Comparison of ENCODE assay signal across 8 cellular contexts in the genomic region with DNA sequence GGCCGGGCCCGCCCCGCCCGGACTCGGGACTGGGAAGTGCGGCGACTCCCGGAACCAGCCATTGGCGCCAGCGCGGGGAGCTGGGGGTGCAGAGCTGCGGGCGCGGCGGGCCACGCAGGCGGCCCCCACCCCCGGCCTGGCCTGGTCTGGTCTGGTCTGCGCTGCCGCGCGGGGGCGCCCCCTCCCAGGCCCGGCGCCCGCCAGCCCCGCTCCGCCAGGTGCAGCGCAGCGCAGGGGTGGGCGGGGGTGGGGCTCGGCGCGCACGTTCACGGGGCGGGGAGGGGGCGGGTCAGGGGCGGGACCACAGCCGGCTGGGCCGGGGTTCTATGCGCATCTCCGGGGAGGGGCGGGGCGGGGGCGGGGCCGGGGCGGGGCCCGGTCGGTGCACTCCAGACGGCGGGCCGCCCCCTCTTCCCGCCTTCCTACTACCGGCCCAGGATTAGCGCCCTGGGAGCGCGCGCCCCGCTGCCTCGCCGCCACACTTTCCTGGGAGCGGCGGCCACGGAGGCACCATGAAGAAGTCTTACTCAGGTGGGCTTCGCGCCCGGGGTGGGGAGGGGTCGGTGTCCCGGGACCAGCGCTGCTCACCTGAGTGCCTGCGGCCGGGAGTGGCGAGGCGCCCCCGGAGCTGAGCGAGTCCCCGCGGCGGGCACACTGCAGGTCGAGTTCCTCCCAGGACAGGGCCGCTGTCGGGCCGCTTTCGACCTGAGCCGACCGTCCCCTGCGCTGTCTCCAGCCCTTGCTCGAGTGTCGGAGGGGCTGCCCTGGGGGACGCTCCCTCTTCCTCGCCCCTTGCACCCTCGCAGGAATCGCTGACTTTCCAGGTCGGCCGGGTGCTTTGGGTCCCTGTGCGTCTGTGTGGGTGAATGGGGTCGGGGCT.
DNase-seq lines count a peak whose midpoint lies in the region; ATAC-seq and TF ChIP-seq lines count a peak whose summit lies in the region.

No MANE protein-coding gene starts in this region.

- DNase-seq in NCI-H2227 (lab: John Stamatoyannopoulos, UW; ENCODE audit: unreplicated experiment) (peak; percentile 84), mucosa of gallbladder (ENCODE audit: low spot score) (peak; percentile 51), midbrain (lab: John Stamatoyannopoulos, UW) (no peak)
- DNase-seq in activated CD4-positive, alpha-beta memory T cell treated with anti-CD3 and anti-CD28 coated beads for 36 hours, result peak; percentile 65
- DNase-seq in effector CD8-positive, alpha-beta T cell (lab: John Stamatoyannopoulos, UW), result peak; percentile 60

- ATAC-seq in GM18505 (IDR thresholded peaks at IDR 0.05; ENCODE audit: unreplicated experiment), result peak; percentile 69
- ATAC-seq in HG02798 (IDR thresholded peaks at IDR 0.05; ENCODE audit: poor library complexity, unreplicated experiment), result peak; percentile 80
- peak; percentile 93 for ATAC-seq in stimulated activated memory B cell treated with anti-CD40 and anti-IgM and Interleukin-4, amounts not matched to agents 10 μg/mL and 1 μg/mL and 100 μg/mL, for 72 hours

- POLR2A ChIA-PET in activated CD4-positive, alpha-beta memory T cell treated with anti-CD3 and anti-CD28 coated beads for 36 hours (lab: Charles Lee), result no interaction called here

- no peaks in the 10 kb centered on the region for H3K9me3 Mint-ChIP-seq in activated CD4-positive, alpha-beta memory T cell treated with anti-CD3 and anti-CD28 coated beads for 36 hours
- H3K9me3 Mint-ChIP-seq in stimulated activated memory B cell treated with anti-CD40 and anti-IgM and Interleukin-4, amounts not matched to agents 10 μg/mL and 1 μg/mL and 100 μg/mL, for 72 hours, result no peaks in the 10 kb centered on the region

- peaks cover 16% of the 10 kb centered on the region for H3K4me1 Mint-ChIP-seq in activated CD4-positive, alpha-beta memory T cell treated with anti-CD3 and anti-CD28 coated beads for 36 hours (ENCODE audit: low read depth)
- H3K4me1 Mint-ChIP-seq in stimulated activated memory B cell treated with anti-CD40 and anti-IgM and Interleukin-4, amounts not matched to agents 10 μg/mL and 1 μg/mL and 100 μg/mL, for 72 hours, result peaks cover 45% of the 10 kb centered on the region

- intact Hi-C loops in activated CD4-positive, alpha-beta memory T cell treated with anti-CD3 and anti-CD28 coated beads for 36 hours (cut with micrococcal nuclease), result loop anchor here (5.0 kb wide), 2 partner anchors 46 to 91 kb away; no protein-coding TSS in a partner anchor

- peak overlapping the region; percentile 69 for H3K27ac Mint-ChIP-seq in activated CD4-positive, alpha-beta memory T cell treated with anti-CD3 and anti-CD28 coated beads for 36 hours
- H3K27ac Mint-ChIP-seq in stimulated activated memory B cell treated with anti-CD40 and anti-IgM and Interleukin-4, amounts not matched to agents 10 μg/mL and 1 μg/mL and 100 μg/mL, for 72 hours, result peak overlapping the region; percentile 86

- H3K36me3 Mint-ChIP-seq in activated CD4-positive, alpha-beta memory T cell treated with anti-CD3 and anti-CD28 coated beads for 36 hours, result no peaks in the 10 kb centered on the region
- peaks cover 6% of the 10 kb centered on the region for H3K36me3 Mint-ChIP-seq in stimulated activated memory B cell treated with anti-CD40 and anti-IgM and Interleukin-4, amounts not matched to agents 10 μg/mL and 1 μg/mL and 100 μg/mL, for 72 hours

- no peak for TF ChIP-seq POLR2A in GM18505 (IDR thresholded peaks at IDR 0.05; ENCODE audit: borderline replicate concordance, extremely low read depth, insufficient read depth, insufficient read length)

- CTCF ChIA-PET in activated CD4-positive, alpha-beta memory T cell treated with anti-CD3 and anti-CD28 coated beads for 36 hours (lab: Charles Lee), result no interaction called here

- peaks cover 22% of the 10 kb centered on the region for H3K27me3 Mint-ChIP-seq in activated CD4-positive, alpha-beta memory T cell treated with anti-CD3 and anti-CD28 coated beads for 36 hours
- H3K27me3 Mint-ChIP-seq in stimulated activated memory B cell treated with anti-CD40 and anti-IgM and Interleukin-4, amounts not matched to agents 10 μg/mL and 1 μg/mL and 100 μg/mL, for 72 hours, result peaks cover 9% of the 10 kb centered on the region

- H3K4me3 Mint-ChIP-seq in activated CD4-positive, alpha-beta memory T cell treated with anti-CD3 and anti-CD28 coated beads for 36 hours, result peak overlapping the region; percentile 70
- peak overlapping the region; percentile 86 for H3K4me3 Mint-ChIP-seq in stimulated activated memory B cell treated with anti-CD40 and anti-IgM and Interleukin-4, amounts not matched to agents 10 μg/mL and 1 μg/mL and 100 μg/mL, for 72 hours
